In the genomic region with DNA sequence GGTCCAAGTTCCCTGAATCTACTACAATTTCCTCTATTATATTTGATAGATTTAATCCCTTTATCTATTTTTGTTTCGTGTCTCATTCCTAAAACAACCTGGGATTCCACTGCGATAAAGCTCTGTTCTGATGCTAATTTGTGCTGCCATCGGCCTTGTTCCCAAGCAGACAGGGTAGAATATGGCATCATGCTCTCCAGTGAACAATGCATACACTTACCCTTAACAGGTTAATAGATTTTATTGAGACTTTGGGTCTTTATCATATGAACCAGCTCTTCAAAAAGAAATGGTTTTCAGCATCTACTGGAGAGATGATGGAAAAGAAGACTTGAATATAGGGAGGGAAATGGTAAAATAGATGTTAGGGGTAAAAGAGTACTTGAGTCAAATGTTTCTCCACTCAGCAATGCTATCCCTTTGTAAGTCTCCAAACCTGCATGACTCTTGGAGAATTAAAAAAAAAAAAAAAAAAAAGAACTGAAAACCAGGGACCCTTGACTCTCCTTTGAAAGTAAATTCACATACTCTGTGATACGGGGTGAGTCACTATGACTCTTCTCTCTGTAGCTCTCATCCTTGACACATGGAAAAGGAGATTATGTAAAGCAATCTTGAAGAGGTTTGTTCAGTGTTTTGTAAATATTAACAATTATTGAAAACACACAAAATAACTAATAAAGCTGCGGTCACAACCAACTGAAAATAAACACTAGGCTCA, we compare ENCODE assay signal across 13 cellular contexts.
A peak's percentile ranks its signal among the peaks of the same experiment; 100 is the strongest.
DNase-seq lines count a peak whose midpoint lies in the region; ATAC-seq, FAIRE-seq and TF ChIP-seq lines count a peak whose summit lies in the region.
"Had no signal": no experiment of that assay in that cellular context is flagged by ENCODE, and none has a peak within 500 bp of the region (broad histone marks: within the 10 kb centered on the region; RNA-seq: fewer than 3 reads in every experiment).

No MANE protein-coding gene starts in this region.

- H4K20me1 ChIP-seq in osteoblast (ENCODE audit: insufficient read depth, low read length): no peaks in the 10 kb centered on the region

- H3K79me2 ChIP-seq in osteoblast (ENCODE audit: insufficient read depth, low read length): no peaks in the 10 kb centered on the region

- no peaks in the 10 kb centered on the region for H3K9me3 ChIP-seq in osteoblast (ENCODE audit: low read depth, low read length)

- FAIRE-seq in bronchial epithelial cell (lab: Jason Lieb, UNC): no peak
- FAIRE-seq: kidney had no signal

- H2AFZ ChIP-seq in osteoblast (ENCODE audit: low read length): no peak overlapping the region

- peaks cover 20% of the 10 kb centered on the region for H3K4me1 ChIP-seq in osteoblast (ENCODE audit: insufficient read depth, low read length)

- peak overlapping the region; percentile 60 for H3K4me2 ChIP-seq in osteoblast (ENCODE audit: insufficient read depth, low read length)

- DNase-seq in NCI-H1092 treated with DMSO at 0.1 percent for 48 hours (lab: John Stamatoyannopoulos, UW) (peak; percentile 64), NCI-H1092 (lab: John Stamatoyannopoulos, UW) (no peak), NCI-H146 treated with DMSO at 0.1 percent for 48 hours (lab: John Stamatoyannopoulos, UW; ENCODE audit: unreplicated experiment) (peak; percentile 77), bronchial epithelial cell (ENCODE audit: low read depth) (peak; percentile 73), osteoblast (ENCODE audit: insufficient read length, low spot score, missing footprints) (no peak), NCI-H2227 (lab: John Stamatoyannopoulos, UW; ENCODE audit: unreplicated experiment) (no peak), NOMO-1 (lab: John Stamatoyannopoulos, UW; ENCODE audit: unreplicated experiment in 2 of 2) (no peak)
- DNase-seq: 8988T; activated CD4-positive, alpha-beta T cell treated with anti-CD3 and anti-CD28 coated beads for 48 hours; activated naive CD4-positive, alpha-beta T cell treated with anti-CD3 and anti-CD28 coated beads, Interleukin-2, amount 10 ng/mL, durations not matched to agents 7 days and 5 days; GOT3; kidney had no signal

- no peak for ATAC-seq in HG03469 (IDR thresholded peaks at IDR 0.05; ENCODE audit: unreplicated experiment)

- TF ChIP-seq CTCF in bronchial epithelial cell (IDR thresholded peaks at IDR 0.05; ENCODE audit: insufficient read depth, low read length, severe bottlenecking): no peak
- no peak for TF ChIP-seq CTCF in osteoblast (IDR thresholded peaks at IDR 0.05; ENCODE audit: extremely low read depth, low read depth, low read length)

- H3K27me3 ChIP-seq in bronchial epithelial cell (ENCODE audit: control insufficient read depth, insufficient read depth, low read length): no peaks in the 10 kb centered on the region
- H3K27me3 ChIP-seq in osteoblast (ENCODE audit: insufficient read depth, low read length): no peaks in the 10 kb centered on the region

- H3K4me3 ChIP-seq in bronchial epithelial cell (ENCODE audit: low read depth, low read length): no peak overlapping the region
- no peak overlapping the region for H3K4me3 ChIP-seq in osteoblast (ENCODE audit: insufficient read depth, low read length)

- H3K36me3 ChIP-seq in bronchial epithelial cell (ENCODE audit: control insufficient read depth, insufficient read depth, low read length) (no peaks in the 10 kb centered on the region), osteoblast (ENCODE audit: insufficient read depth, low read length) (no peaks in the 10 kb centered on the region)

- peak overlapping the region; percentile 27 for H3K27ac ChIP-seq in osteoblast (ENCODE audit: low read depth, low read length)

Comparison
In these comparisons a context has a peak if more than half of its experiments do, and no peak if none do; other contexts are left out.
1. DNase-seq: peak in NCI-H1092 treated with DMSO at 0.1 percent for 48 hours (single experiment), NCI-H146 treated with DMSO at 0.1 percent for 48 hours (single experiment) and bronchial epithelial cell (single experiment); none in NCI-H1092 (single experiment), osteoblast (single experiment), NCI-H2227 (single experiment) and NOMO-1 (0 of 2).